Comparison of ENCODE assay signal across 8 cellular contexts in genomic region chr3:39000008-39000450, GRCh38.
DNase-seq lines count a peak whose midpoint lies in the region; ATAC-seq and TF ChIP-seq lines count a peak whose summit lies in the region.

No MANE protein-coding gene starts in this region.

- H3K4me3 ChIP-seq in AG10803 (ENCODE audit: low read length) (no peak overlapping the region), adipocyte (ENCODE audit: low read length) (no peak overlapping the region), iPS DF 6.9 (ENCODE audit: low read length) (no peak overlapping the region)
- no peak overlapping the region for H3K4me3 ChIP-seq in effector memory CD4-positive, alpha-beta T cell (ENCODE audit: insufficient read depth, low read depth, low read length, poor library complexity, severe bottlenecking)

- peak; percentile 76 for ATAC-seq in GM18498 (IDR thresholded peaks at IDR 0.05; ENCODE audit: unreplicated experiment)
- ATAC-seq in HG03108 (IDR thresholded peaks at IDR 0.05; ENCODE audit: unreplicated experiment): peak; percentile 74

- WGBS in iPS DF 6.9 (ENCODE audit: insufficient coverage, insufficient read length): no CpG with 5 or more reads among the region's 1 CpG

- H3K36me3 ChIP-seq in adipocyte (ENCODE audit: control insufficient read depth, insufficient read depth, low read length, severe bottlenecking) (no peaks in the 10 kb centered on the region), iPS DF 6.9 (ENCODE audit: control insufficient read depth, insufficient read depth, low read length) (no peaks in the 10 kb centered on the region)
- H3K36me3 ChIP-seq in effector memory CD4-positive, alpha-beta T cell (ENCODE audit: control insufficient read depth, insufficient read depth, low read length): no peaks in the 10 kb centered on the region

- DNase-seq in AG10803 (ENCODE audit: low read depth) (peak; percentile 70), NCI-H345 (lab: John Stamatoyannopoulos, UW) (peak; percentile 53), adipocyte (ENCODE audit: low read depth) (peak; percentile 81), iPS DF 6.9 (ENCODE audit: low read depth, low spot score) (peak; percentile 54), superior temporal gyrus (ENCODE audit: extremely low spot score) (peak; percentile 84)
- DNase-seq in effector memory CD4-positive, alpha-beta T cell: no peak

- H3K9ac ChIP-seq in adipocyte (ENCODE audit: low read length): no peak overlapping the region

- peaks cover 9% of the 10 kb centered on the region for H3K4me1 ChIP-seq in adipocyte (ENCODE audit: control insufficient read depth, insufficient read depth, low read length)
- no peaks in the 10 kb centered on the region for H3K4me1 ChIP-seq in iPS DF 6.9 (ENCODE audit: control insufficient read depth, insufficient read depth, low read length)
- H3K4me1 ChIP-seq in effector memory CD4-positive, alpha-beta T cell (ENCODE audit: control insufficient read depth, insufficient read depth, low read length, poor library complexity, severe bottlenecking): no peaks in the 10 kb centered on the region

- TF ChIP-seq CTCF in AG10803 (conservative IDR thresholded peaks at IDR 0.05; ENCODE audit: low read length): peak; percentile 98

- no peak overlapping the region for H3K27ac ChIP-seq in iPS DF 6.9 (ENCODE audit: low read length)
- H3K27ac ChIP-seq in effector memory CD4-positive, alpha-beta T cell (ENCODE audit: insufficient read depth, low read length, poor library complexity, severe bottlenecking): no peak overlapping the region

- no peaks in the 10 kb centered on the region for H3K27me3 ChIP-seq in adipocyte (replicated peaks; ENCODE audit: control insufficient read depth, insufficient read depth, low read length)
- no peaks in the 10 kb centered on the region for H3K27me3 ChIP-seq in iPS DF 6.9 (ENCODE audit: control insufficient read depth, insufficient read depth, low read length)
- H3K27me3 ChIP-seq in effector memory CD4-positive, alpha-beta T cell (replicated peaks; ENCODE audit: control insufficient read depth, insufficient read depth, low read length, poor library complexity, severe bottlenecking): no peaks in the 10 kb centered on the region

- no peaks in the 10 kb centered on the region for H3K9me3 ChIP-seq in adipocyte (ENCODE audit: control insufficient read depth, low read length)
- H3K9me3 ChIP-seq in iPS DF 6.9 (ENCODE audit: control insufficient read depth, insufficient read depth, low read length): no peaks in the 10 kb centered on the region
- no peaks in the 10 kb centered on the region for H3K9me3 ChIP-seq in effector memory CD4-positive, alpha-beta T cell (ENCODE audit: control insufficient read depth, low read length)

Comparison
In these comparisons a context has a peak if more than half of its experiments do, and no peak if none do; other contexts are left out.
1. DNase-seq: peak in AG10803 (single experiment), NCI-H345 (single experiment), adipocyte (single experiment), iPS DF 6.9 (single experiment) and superior temporal gyrus (single experiment); none in effector memory CD4-positive, alpha-beta T cell (0 of 3).